In the genomic region with DNA sequence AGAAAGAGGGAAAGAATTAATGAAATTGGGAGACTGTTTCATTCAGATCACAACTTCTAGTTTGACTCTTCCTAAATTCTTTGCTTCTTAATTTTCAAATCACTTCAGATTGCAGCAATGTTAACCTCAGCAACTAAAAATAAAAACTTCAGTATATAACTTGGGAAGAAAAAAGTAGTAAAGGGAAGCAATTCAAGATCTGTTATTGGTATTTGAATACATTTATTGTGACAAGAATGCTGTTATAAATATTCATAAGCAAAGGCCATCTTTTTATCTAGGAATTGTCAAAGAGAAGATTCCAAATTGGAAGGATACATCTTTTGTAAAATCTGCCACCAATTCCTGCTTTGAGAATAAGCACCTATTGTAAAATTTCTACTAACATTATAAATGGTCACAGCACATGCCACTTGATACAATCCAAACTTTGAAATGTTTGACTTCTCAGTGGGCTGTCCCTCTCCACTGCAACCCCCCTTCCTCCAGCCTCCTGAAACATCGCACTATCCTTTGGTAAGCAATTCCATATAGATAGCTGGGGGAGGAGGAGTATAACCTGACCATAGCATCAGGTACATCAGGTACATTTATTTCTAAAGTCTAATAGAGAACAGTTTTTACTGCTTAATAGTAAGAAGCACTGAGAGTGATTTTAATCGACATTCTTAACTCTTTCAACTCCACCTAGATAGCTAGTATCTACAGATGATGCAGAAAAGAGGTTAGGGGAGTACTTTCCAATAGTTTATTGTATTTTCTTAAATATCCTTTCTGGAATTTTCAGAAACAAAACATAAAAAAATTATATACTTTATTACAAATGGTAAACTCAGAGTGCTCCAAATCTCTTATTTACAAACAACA, we compare ENCODE assay signal across 8 cellular contexts. TPM values are rescaled to one million over a fixed set of nuclear protein-coding genes. Genes with fewer than 3 reads are reported as not detected.
DNase-seq lines count a peak whose midpoint lies in the region; ATAC-seq and TF ChIP-seq lines count a peak whose summit lies in the region.

No MANE protein-coding gene starts in this region.

- peak overlapping the region; percentile 95 for H3K4me3 ChIP-seq in AG04449 (ENCODE audit: low read depth, low read length)
- peak overlapping the region; percentile 91 for H3K4me3 ChIP-seq in HEK293 (ENCODE audit: low read depth, low read length)

- H3K4me1 Mint-ChIP-seq in activated naive CD8-positive, alpha-beta T cell treated with anti-CD3 and anti-CD28 coated beads for 36 hours, result peaks cover 23% of the 10 kb centered on the region

- peaks cover 19% of the 10 kb centered on the region for H3K36me3 Mint-ChIP-seq in activated naive CD8-positive, alpha-beta T cell treated with anti-CD3 and anti-CD28 coated beads for 36 hours

- POLR2A ChIA-PET in AG04449 (lab: Yijun Ruan, JAX) (interaction anchor here (0.5 to 1.6 kb wide), 6 partner anchors 18 to 346 kb away, joined by 3 to 7 read pairs (median 4); no protein-coding TSS in a partner anchor), HEK293 (lab: Yijun Ruan, JAX) (interaction anchor here (1.5 to 3.0 kb wide), 4 partner anchors 26 to 434 kb away, joined by 4 to 9 read pairs (median 6); a partner anchor contains a TSS), RWPE1 (lab: Yijun Ruan, JAX; ENCODE audit: low non-redundant PET) (no interaction called here)

- peaks cover 0 to 18% of the 10 kb centered on the region in 2 experiments; a peak in 1 of 3 replicates for H3K36me3 ChIP-seq in HEK293 (ENCODE audit: control insufficient read depth in 2 of 2, insufficient read depth in 1 of 2, low read length in 2 of 2)

- peaks cover 8% of the 10 kb centered on the region for H3K4me1 ChIP-seq in HEK293 (ENCODE audit: control insufficient read depth, insufficient read depth, low read length)

- no peak overlapping the region for H3K27ac Mint-ChIP-seq in activated naive CD8-positive, alpha-beta T cell treated with anti-CD3 and anti-CD28 coated beads for 36 hours

- H3K4me3 Mint-ChIP-seq in activated naive CD8-positive, alpha-beta T cell treated with anti-CD3 and anti-CD28 coated beads for 36 hours, result peak overlapping the region; percentile 92

- no peak for ATAC-seq in GM18505 (IDR thresholded peaks at IDR 0.05; ENCODE audit: unreplicated experiment)
- no peak for ATAC-seq in HG02798 (IDR thresholded peaks at IDR 0.05; ENCODE audit: poor library complexity, unreplicated experiment)

- no peaks in the 10 kb centered on the region for H3K9me3 ChIP-seq in HEK293 (ENCODE audit: control insufficient read depth, insufficient read depth, low read depth, low read length)

- no peak for TF ChIP-seq POLR2A in GM18505 (IDR thresholded peaks at IDR 0.05; ENCODE audit: borderline replicate concordance, extremely low read depth, insufficient read depth, insufficient read length)

- TF ChIP-seq CTCF in AG04449 (IDR thresholded peaks at IDR 0.05; ENCODE audit: insufficient read depth, low read length, missing control alignments), result no peak
- no peak for TF ChIP-seq CTCF in HEK293 (tag by site-specific recombination; IDR thresholded peaks at IDR 0.05)
- TF ChIP-seq CTCF in RWPE1 (conservative IDR thresholded peaks at IDR 0.05; ENCODE audit: low read depth), result no peak

- CTCF ChIA-PET in AG04449 (lab: Yijun Ruan, JAX), result interaction anchor here (0.8 to 3.7 kb wide), 9 partner anchors 16 to 980 kb away, joined by 3 to 11 read pairs (median 4); no protein-coding TSS in a partner anchor
- CTCF ChIA-PET in HEK293 (lab: Yijun Ruan, JAX), result interaction anchor here (0.7 to 1.6 kb wide), 4 partner anchors 40 to 433 kb away, joined by 3 to 6 read pairs (median 4); no protein-coding TSS in a partner anchor
- CTCF ChIA-PET in RWPE1 (lab: Yijun Ruan, JAX), result no interaction called here

- no peak for DNase-seq in AG04449 (ENCODE audit: low read depth, low spot score)
- no peak for DNase-seq in activated naive CD8-positive, alpha-beta T cell treated with anti-CD3 and anti-CD28 coated beads for 36 hours
- DNase-seq in iris pigment epithelial cell (ENCODE audit: low read depth), result peak; percentile 33
- peak; percentile 25 for DNase-seq in superior temporal gyrus (ENCODE audit: extremely low spot score)
- DNase-seq in RWPE1 (ENCODE audit: low spot score), result no peak

- peaks cover 3% of the 10 kb centered on the region for H3K27me3 Mint-ChIP-seq in activated naive CD8-positive, alpha-beta T cell treated with anti-CD3 and anti-CD28 coated beads for 36 hours

- peak overlapping the region; percentile 97 for H3K27ac ChIP-seq in HEK293 (ENCODE audit: extremely low read depth, low read depth, low read length)
- no peak overlapping the region for H3K27ac ChIP-seq in RWPE1

- no peaks in the 10 kb centered on the region for H3K9me3 Mint-ChIP-seq in activated naive CD8-positive, alpha-beta T cell treated with anti-CD3 and anti-CD28 coated beads for 36 hours

TF ChIP-seq in HEK293, 187 proteins besides CTCF, POLR2A, EP300 and RAD21 (continues in another document):
- TF ChIP-seq ZNF10 (tag by site-specific recombination; IDR thresholded peaks at IDR 0.05), result 0 out of 2 replicates have a peak, but pooled peaks have one; percentile 14
- no peak for TF ChIP-seq ZNF670 (tag by site-specific recombination; IDR thresholded peaks at IDR 0.05; ENCODE audit: low read depth)
- no peak for TF ChIP-seq ZNF549 (tag by site-specific recombination; IDR thresholded peaks at IDR 0.05)
- no peak for TF ChIP-seq GLIS1 (tag by site-specific recombination; IDR thresholded peaks at IDR 0.05)
- TF ChIP-seq ZNF169 (tag by site-specific recombination; IDR thresholded peaks at IDR 0.05), result no peak
- TF ChIP-seq ZNF157 (tag by site-specific recombination; IDR thresholded peaks at IDR 0.05), result no peak
- no peak for TF ChIP-seq ZNF23 (tag by site-specific recombination; IDR thresholded peaks at IDR 0.05; ENCODE audit: borderline replicate concordance)
- TF ChIP-seq, protein P1, sequence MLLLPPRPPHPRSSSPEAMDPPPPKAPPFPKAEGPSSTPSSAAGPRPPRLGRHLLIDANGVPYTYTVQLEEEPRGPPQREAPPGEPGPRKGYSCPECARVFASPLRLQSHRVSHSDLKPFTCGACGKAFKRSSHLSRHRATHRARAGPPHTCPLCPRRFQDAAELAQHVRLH (tag by site-specific recombination; IDR thresholded peaks at IDR 0.05), result no peak
- TF ChIP-seq ZBTB21 (tag by site-specific recombination; IDR thresholded peaks at IDR 0.05), result no peak
- TF ChIP-seq, protein P2, sequence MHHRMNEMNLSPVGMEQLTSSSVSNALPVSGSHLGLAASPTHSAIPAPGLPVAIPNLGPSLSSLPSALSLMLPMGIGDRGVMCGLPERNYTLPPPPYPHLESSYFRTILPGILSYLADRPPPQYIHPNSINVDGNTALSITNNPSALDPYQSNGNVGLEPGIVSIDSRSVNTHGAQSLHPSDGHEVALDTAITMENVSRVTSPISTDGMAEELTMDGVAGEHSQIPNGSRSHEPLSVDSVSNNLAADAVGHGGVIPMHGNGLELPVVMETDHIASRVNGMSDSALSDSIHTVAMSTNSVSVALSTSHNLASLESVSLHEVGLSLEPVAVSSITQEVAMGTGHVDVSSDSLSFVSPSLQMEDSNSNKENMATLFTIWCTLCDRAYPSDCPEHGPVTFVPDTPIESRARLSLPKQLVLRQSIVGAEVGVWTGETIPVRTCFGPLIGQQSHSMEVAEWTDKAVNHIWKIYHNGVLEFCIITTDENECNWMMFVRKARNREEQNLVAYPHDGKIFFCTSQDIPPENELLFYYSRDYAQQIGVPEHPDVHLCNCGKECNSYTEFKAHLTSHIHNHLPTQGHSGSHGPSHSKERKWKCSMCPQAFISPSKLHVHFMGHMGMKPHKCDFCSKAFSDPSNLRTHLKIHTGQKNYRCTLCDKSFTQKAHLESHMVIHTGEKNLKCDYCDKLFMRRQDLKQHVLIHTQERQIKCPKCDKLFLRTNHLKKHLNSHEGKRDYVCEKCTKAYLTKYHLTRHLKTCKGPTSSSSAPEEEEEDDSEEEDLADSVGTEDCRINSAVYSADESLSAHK (tag by site-specific recombination; IDR thresholded peaks at IDR 0.05), result no peak
- no peak for TF ChIP-seq ZNF830 (tag by site-specific recombination; IDR thresholded peaks at IDR 0.05; ENCODE audit: low read depth)
- TF ChIP-seq ZNF843 (tag by site-specific recombination; IDR thresholded peaks at IDR 0.05), result no peak
- TF ChIP-seq, protein P3, sequence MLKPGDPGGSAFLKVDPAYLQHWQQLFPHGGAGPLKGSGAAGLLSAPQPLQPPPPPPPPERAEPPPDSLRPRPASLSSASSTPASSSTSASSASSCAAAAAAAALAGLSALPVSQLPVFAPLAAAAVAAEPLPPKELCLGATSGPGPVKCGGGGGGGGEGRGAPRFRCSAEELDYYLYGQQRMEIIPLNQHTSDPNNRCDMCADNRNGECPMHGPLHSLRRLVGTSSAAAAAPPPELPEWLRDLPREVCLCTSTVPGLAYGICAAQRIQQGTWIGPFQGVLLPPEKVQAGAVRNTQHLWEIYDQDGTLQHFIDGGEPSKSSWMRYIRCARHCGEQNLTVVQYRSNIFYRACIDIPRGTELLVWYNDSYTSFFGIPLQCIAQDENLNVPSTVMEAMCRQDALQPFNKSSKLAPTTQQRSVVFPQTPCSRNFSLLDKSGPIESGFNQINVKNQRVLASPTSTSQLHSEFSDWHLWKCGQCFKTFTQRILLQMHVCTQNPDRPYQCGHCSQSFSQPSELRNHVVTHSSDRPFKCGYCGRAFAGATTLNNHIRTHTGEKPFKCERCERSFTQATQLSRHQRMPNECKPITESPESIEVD (tag by site-specific recombination; IDR thresholded peaks at IDR 0.05), result peak; percentile 58
- no peak for TF ChIP-seq YY1 (tag by site-specific recombination; IDR thresholded peaks at IDR 0.05)
- TF ChIP-seq ZNF391 (tag by site-specific recombination; IDR thresholded peaks at IDR 0.05; ENCODE audit: borderline replicate concordance, low read depth), result no peak
- TF ChIP-seq ZNF324 (tag by site-specific recombination; IDR thresholded peaks at IDR 0.05), result no peak
- TF ChIP-seq ZNF121 (tag by site-specific recombination; IDR thresholded peaks at IDR 0.05), result no peak
- TF ChIP-seq ZNF140 (tag by site-specific recombination; IDR thresholded peaks at IDR 0.05), result no peak
- no peak for TF ChIP-seq ZBTB48 (tag by site-specific recombination; IDR thresholded peaks at IDR 0.05)
- no peak for TF ChIP-seq HOXD13 (CRISPR knock-in tag; IDR thresholded peaks at IDR 0.05; ENCODE audit: borderline replicate concordance)
- no peak for TF ChIP-seq ZNF341 (tag by site-specific recombination; IDR thresholded peaks at IDR 0.05; ENCODE audit: low read depth)
- no peak for TF ChIP-seq IKZF3 (tag by site-specific recombination; IDR thresholded peaks at IDR 0.05)
- TF ChIP-seq ZBTB20 (tag by site-specific recombination; IDR thresholded peaks at IDR 0.05), result no peak
- TF ChIP-seq KLF1 (tag by site-specific recombination; IDR thresholded peaks at IDR 0.05), result no peak
- no peak for TF ChIP-seq REPIN1 (tag by site-specific recombination; IDR thresholded peaks at IDR 0.05; ENCODE audit: low read depth)
- TF ChIP-seq ZNF600 (tag by site-specific recombination; IDR thresholded peaks at IDR 0.05), result no peak
- TF ChIP-seq ZSCAN23 (tag by site-specific recombination; IDR thresholded peaks at IDR 0.05), result no peak

RNA-seq across cellular contexts. Expression of a gene that starts 3.0 kb away (rescaled TPM):
- 10 to 100 TPM; 26.1 to 26.3 TPM for total RNA-seq in activated naive CD8-positive, alpha-beta T cell treated with anti-CD3 and anti-CD28 coated beads for 36 hours

Comparison
In these comparisons a context has a peak if more than half of its experiments do, and no peak if none do; other contexts are left out.
1. DNase-seq: peak in iris pigment epithelial cell (single experiment) and superior temporal gyrus (single experiment); none in AG04449 (single experiment), activated naive CD8-positive, alpha-beta T cell treated with anti-CD3 and anti-CD28 coated beads for 36 hours (single experiment) and RWPE1 (single experiment).